In the genomic region with DNA sequence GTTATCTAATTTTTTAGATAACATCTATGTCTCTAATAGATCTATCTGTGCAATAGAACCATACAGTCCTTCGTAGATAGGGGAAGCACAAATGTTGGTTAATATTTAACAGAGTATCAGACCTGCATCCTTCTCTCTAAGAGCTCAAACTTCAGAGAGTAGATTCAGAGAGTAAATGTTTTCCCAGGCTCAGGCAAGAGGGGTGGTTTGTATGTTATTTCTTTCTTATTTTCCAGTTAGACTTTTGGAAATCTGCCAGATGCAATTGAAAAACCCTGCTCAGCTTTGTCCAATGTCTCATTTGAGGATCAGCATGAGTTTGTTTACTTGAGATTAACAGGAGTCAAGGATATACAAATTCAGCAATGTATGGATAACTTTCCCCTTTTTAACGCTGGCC, we compare ENCODE assay signal across 29 cellular contexts.
DNase-seq lines count a peak whose midpoint lies in the region; ATAC-seq and TF ChIP-seq lines count a peak whose summit lies in the region.
"Had no signal": no experiment of that assay in that cellular context is flagged by ENCODE, and none has a peak within 500 bp of the region (broad histone marks: within the 10 kb centered on the region; RNA-seq: fewer than 3 reads in every experiment).

No MANE protein-coding gene starts in this region.

- in situ Hi-C loops in GM23248 (cut with MboI) = no loop called here

- H3K27me3 Mint-ChIP-seq in stimulated activated naive B cell treated with anti-CD40 and anti-IgM and Interleukin-4, amounts not matched to agents 10 μg/mL and 1 μg/mL and 100 μg/mL, for 72 hours = no peaks in the 10 kb centered on the region
- H3K27me3 Mint-ChIP-seq: activated B cell treated with CpG ODN at 0.5 μM for 24 hours; stimulated activated naive CD8-positive, alpha-beta T cell treated with anti-CD3 and anti-CD28 coated beads, Interleukin-15, Interleukin-2, amounts not matched to agents 100 ng/mL and 50 ng/mL, for 24 hours had no signal

- WGBS in GM23248 (ENCODE audit: low coverage in 1 of 2, low lambda C conversion rate in 2 of 2, missing lambda C conversion rate in 2 of 2), 2 experiments = 97% methylated on average over 2 of the region's 2 CpGs

- no peaks in the 10 kb centered on the region for H3K9me3 ChIP-seq in neural cell (ENCODE audit: low read length)
- no peaks in the 10 kb centered on the region for H3K9me3 ChIP-seq in GM23248 (ENCODE audit: low read depth)
- H3K9me3 ChIP-seq: ascending aorta, right atrium auricular region, spleen, thoracic aorta had no signal

- H3K27ac ChIP-seq in neural cell (ENCODE audit: low read length) (peak overlapping the region; percentile 94), GM23248 (no peak overlapping the region)
- H3K27ac ChIP-seq: ascending aorta, cardiac muscle cell, parathyroid adenoma, right atrium auricular region, spleen, thoracic aorta had no signal

- H3K79me2 ChIP-seq in neural cell (replicated peaks; ENCODE audit: insufficient read depth, low read length) = no peaks in the 10 kb centered on the region
- no peaks in the 10 kb centered on the region for H3K79me2 ChIP-seq in GM23248 (ENCODE audit: insufficient read depth)
- H3K79me2 ChIP-seq: parathyroid adenoma had no signal

- H3K36me3 ChIP-seq in neural cell (ENCODE audit: insufficient read depth, low read length) (no peaks in the 10 kb centered on the region), GM23248 (ENCODE audit: low read depth) (no peaks in the 10 kb centered on the region)
- H3K36me3 ChIP-seq: ascending aorta, cardiac muscle cell, right atrium auricular region, spleen, thoracic aorta had no signal

- DNase-seq in LoVo (ENCODE audit: low spot score) (peak; percentile 58), NCI-H345 treated with DMSO at 0.1 percent for 48 hours (lab: John Stamatoyannopoulos, UW; ENCODE audit: unreplicated experiment) (peak; percentile 30), kidney tubule cell (ENCODE audit: low spot score) (peak; percentile 28), GM23248 (no peak), NCI-H2081 treated with DMSO at 0.1 percent for 48 hours (lab: John Stamatoyannopoulos, UW) (no peak)
- no peak for DNase-seq in stimulated activated naive B cell treated with anti-CD40 and anti-IgM and Interleukin-4, amounts not matched to agents 10 μg/mL and 1 μg/mL and 100 μg/mL, for 72 hours
- DNase-seq: activated B cell treated with CpG ODN at 0.5 μM for 24 hours; activated CD4-positive, alpha-beta T cell treated with anti-CD3 and anti-CD28 coated beads, Interleukin-2, amount 50 U/mL, for 1 hour; activated gamma-delta T cell; activated T-cell treated with anti-CD3 and anti-CD28 coated beads, Interleukin-2, amount 50 U/mL, for 4 hours; C1 segment of cervical spinal cord; cortex of kidney; endodermal cell; GDM1; head of caudate nucleus; NCI-H1092; NCI-H2029; spleen; stimulated activated CD4-positive, alpha-beta T cell treated with anti-CD3 and anti-CD28 coated beads, Interleukin-2, amount 100 ng/mL, for 24 hours had no signal

- TF ChIP-seq EP300 in neural cell (conservative IDR thresholded peaks at IDR 0.05; ENCODE audit: poor library complexity, severe bottlenecking) = no peak

- H3K4me1 ChIP-seq in GM23248 (ENCODE audit: insufficient read depth) = peaks cover 12% of the 10 kb centered on the region
- H3K4me1 ChIP-seq: ascending aorta, parathyroid adenoma, right atrium auricular region, spleen had no signal

- H4K20me1 ChIP-seq in neural cell (ENCODE audit: insufficient read depth) = no peaks in the 10 kb centered on the region
- H4K20me1 ChIP-seq in GM23248 (ENCODE audit: insufficient read depth) = no peaks in the 10 kb centered on the region

- H3K4me3 ChIP-seq in neural cell (ENCODE audit: low read length) (no peak overlapping the region), GM23248 (no peak overlapping the region)
- H3K4me3 ChIP-seq: ascending aorta, cardiac muscle cell, GM23338, right atrium auricular region, spleen, thoracic aorta had no signal

- TF ChIP-seq RAD21 in neural cell (conservative IDR thresholded peaks at IDR 0.05) = no peak

- H2AFZ ChIP-seq in neural cell (ENCODE audit: low read depth, low read length) = peak overlapping the region; percentile 2
- no peak overlapping the region for H2AFZ ChIP-seq in GM23248
- H2AFZ ChIP-seq: GM23338, parathyroid adenoma had no signal

- no peak for ATAC-seq in GM18868 (IDR thresholded peaks at IDR 0.05; ENCODE audit: unreplicated experiment)
- ATAC-seq in stimulated activated naive B cell treated with anti-CD40 and anti-IgM and Interleukin-4, amounts not matched to agents 10 μg/mL and 1 μg/mL and 100 μg/mL, for 72 hours (replicated peaks) = no peak
- ATAC-seq: activated T-cell treated with anti-CD3 and anti-CD28 coated beads, Interleukin-2, amount 50 U/mL, for 4 hours; esophagus mucosa; GM23338 had no signal

- no peaks in the 10 kb centered on the region for H3K27me3 ChIP-seq in neural cell (ENCODE audit: insufficient read depth, low read depth, low read length)
- H3K27me3 ChIP-seq in GM23248 (replicated peaks; ENCODE audit: insufficient read depth) = no peaks in the 10 kb centered on the region
- H3K27me3 ChIP-seq: ascending aorta, cardiac muscle cell, right atrium auricular region, spleen had no signal

- H3F3A ChIP-seq in neural cell (ENCODE audit: insufficient read depth, low read length, poor library complexity, severe bottlenecking) = peaks cover 2% of the 10 kb centered on the region
- H3F3A ChIP-seq in GM23248 (ENCODE audit: insufficient read depth) = no peaks in the 10 kb centered on the region

- H3K4me1 Mint-ChIP-seq in stimulated activated naive B cell treated with anti-CD40 and anti-IgM and Interleukin-4, amounts not matched to agents 10 μg/mL and 1 μg/mL and 100 μg/mL, for 72 hours = no peaks in the 10 kb centered on the region
- H3K4me1 Mint-ChIP-seq: activated B cell treated with CpG ODN at 0.5 μM for 24 hours had no signal

- no peak overlapping the region for H3K4me3 Mint-ChIP-seq in stimulated activated naive B cell treated with anti-CD40 and anti-IgM and Interleukin-4, amounts not matched to agents 10 μg/mL and 1 μg/mL and 100 μg/mL, for 72 hours
- H3K4me3 Mint-ChIP-seq: activated B cell treated with CpG ODN at 0.5 μM for 24 hours; activated T-cell treated with anti-CD3 and anti-CD28 coated beads, Interleukin-2, amount 50 U/mL, for 4 hours; endodermal cell; GM23338; stimulated activated naive CD8-positive, alpha-beta T cell treated with anti-CD3 and anti-CD28 coated beads, Interleukin-15, Interleukin-2, amounts not matched to agents 100 ng/mL and 50 ng/mL, for 24 hours had no signal

- H3K9me2 ChIP-seq in neural cell (ENCODE audit: insufficient read depth, low read length) (no peaks in the 10 kb centered on the region), GM23248 (ENCODE audit: insufficient read depth) (peaks cover 3% of the 10 kb centered on the region)

- no peak overlapping the region for H3K27ac Mint-ChIP-seq in stimulated activated naive B cell treated with anti-CD40 and anti-IgM and Interleukin-4, amounts not matched to agents 10 μg/mL and 1 μg/mL and 100 μg/mL, for 72 hours
- H3K27ac Mint-ChIP-seq: activated B cell treated with CpG ODN at 0.5 μM for 24 hours; endodermal cell; GM23338; stimulated activated naive CD8-positive, alpha-beta T cell treated with anti-CD3 and anti-CD28 coated beads, Interleukin-15, Interleukin-2, amounts not matched to agents 100 ng/mL and 50 ng/mL, for 24 hours had no signal

- H3K4me2 ChIP-seq in neural cell (ENCODE audit: low read length) (no peak overlapping the region), GM23248 (ENCODE audit: unreplicated experiment) (no peak overlapping the region)
- H3K4me2 ChIP-seq: GM23338 had no signal

- no peaks in the 10 kb centered on the region for H3K9me3 Mint-ChIP-seq in stimulated activated naive B cell treated with anti-CD40 and anti-IgM and Interleukin-4, amounts not matched to agents 10 μg/mL and 1 μg/mL and 100 μg/mL, for 72 hours
- H3K9me3 Mint-ChIP-seq: activated B cell treated with CpG ODN at 0.5 μM for 24 hours; activated T-cell treated with anti-CD3 and anti-CD28 coated beads, Interleukin-2, amount 50 U/mL, for 4 hours; endodermal cell; GM23338; stimulated activated naive CD8-positive, alpha-beta T cell treated with anti-CD3 and anti-CD28 coated beads, Interleukin-15, Interleukin-2, amounts not matched to agents 100 ng/mL and 50 ng/mL, for 24 hours had no signal

- peak overlapping the region; percentile 55 for H3K9ac ChIP-seq in neural cell (ENCODE audit: low read length)
- no peak overlapping the region for H3K9ac ChIP-seq in GM23248
- H3K9ac ChIP-seq: parathyroid adenoma had no signal

- TF ChIP-seq CTCF in neural cell (IDR thresholded peaks at IDR 0.05; ENCODE audit: poor library complexity, severe bottlenecking) = no peak

- no peaks in the 10 kb centered on the region for H3K36me3 Mint-ChIP-seq in stimulated activated naive B cell treated with anti-CD40 and anti-IgM and Interleukin-4, amounts not matched to agents 10 μg/mL and 1 μg/mL and 100 μg/mL, for 72 hours

TF ChIP-seq in neural cell, 6 proteins besides CTCF, POLR2A, EP300 and RAD21:
- TF ChIP-seq POLR2AphosphoS5 (IDR thresholded peaks at IDR 0.05) (no peak), TAF1 (IDR thresholded peaks at IDR 0.05; ENCODE audit: low read depth) (no peak)

Comparison
In these comparisons a context has a peak if more than half of its experiments do, and no peak if none do; other contexts are left out.
1. DNase-seq: peak in LoVo (single experiment), NCI-H345 treated with DMSO at 0.1 percent for 48 hours (single experiment) and kidney tubule cell (single experiment); none in GM23248 (single experiment), NCI-H2081 treated with DMSO at 0.1 percent for 48 hours (single experiment) and stimulated activated naive B cell treated with anti-CD40 and anti-IgM and Interleukin-4, amounts not matched to agents 10 μg/mL and 1 μg/mL and 100 μg/mL, for 72 hours (single experiment).